In the genomic region with DNA sequence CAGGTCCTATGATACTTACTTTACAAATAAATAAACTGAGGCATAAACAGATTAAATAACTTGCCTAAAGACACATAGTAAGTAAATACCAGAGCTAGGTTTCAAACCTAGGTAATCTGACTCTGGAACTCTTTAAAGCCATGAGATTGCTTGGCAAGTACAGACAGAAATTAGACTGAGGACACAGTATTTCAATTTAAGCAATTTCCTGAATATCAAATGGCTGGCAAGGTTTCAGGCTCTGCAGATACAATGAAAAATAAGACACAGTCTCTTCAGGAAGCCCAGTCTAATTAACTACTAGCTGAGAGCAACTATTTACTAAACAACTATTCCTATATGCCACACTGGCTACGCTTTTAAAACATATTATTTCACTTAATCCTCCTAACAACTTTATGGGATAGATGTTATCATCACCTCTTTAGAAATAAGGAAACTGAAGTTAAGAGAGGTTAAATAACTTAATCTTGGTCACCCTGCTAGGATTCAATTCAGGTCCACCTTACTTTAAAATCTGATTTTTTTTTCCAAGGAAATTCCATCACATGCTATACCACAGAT, we compare ENCODE assay signal across 14 cellular contexts. TPM values are rescaled to one million over a fixed set of nuclear protein-coding genes. Genes with fewer than 3 reads are reported as not detected.
A peak's percentile ranks its signal among the peaks of the same experiment; 100 is the strongest.
DNase-seq lines count a peak whose midpoint lies in the region; ATAC-seq and TF ChIP-seq lines count a peak whose summit lies in the region.
"Had no signal": no experiment of that assay in that cellular context is flagged by ENCODE, and none has a peak within 500 bp of the region (broad histone marks: within the 10 kb centered on the region; RNA-seq: fewer than 3 reads in every experiment).

No MANE protein-coding gene starts in this region.

- no peak for ATAC-seq in CD8-positive, alpha-beta T cell
- no peak for ATAC-seq in WTC11
- ATAC-seq in HG02981 (IDR thresholded peaks at IDR 0.05; ENCODE audit: unreplicated experiment) = no peak
- ATAC-seq in heart right ventricle = no peak
- ATAC-seq: left colon had no signal

- H3K27me3 ChIP-seq in A673 (replicated peaks; ENCODE audit: insufficient read depth, low read depth, low read length, poor library complexity) (no peaks in the 10 kb centered on the region), heart right ventricle (no peaks in the 10 kb centered on the region)
- no peaks in the 10 kb centered on the region for H3K27me3 ChIP-seq in CD8-positive, alpha-beta T cell (ENCODE audit: insufficient read depth, low read length)

- H3K27me3 Mint-ChIP-seq in CD8-positive, alpha-beta T cell (ENCODE audit: low read depth) = no peaks in the 10 kb centered on the region
- peaks cover 4% of the 10 kb centered on the region; the same call in 1 of the 2 replicates for H3K27me3 Mint-ChIP-seq in WTC11 (ENCODE audit: low read depth)

- peak overlapping the region; percentile 5 for H3K4me3 ChIP-seq in A673 (ENCODE audit: low read depth, low read length, poor library complexity, severe bottlenecking)
- no peak overlapping the region for H3K4me3 ChIP-seq in CD8-positive, alpha-beta T cell (ENCODE audit: low read depth, low read length)
- H3K4me3 ChIP-seq in heart right ventricle = no peak overlapping the region
- H3K4me3 ChIP-seq: prostate gland had no signal

- DNase-seq in A673 (ENCODE audit: low spot score) (peak; percentile 83), WTC11 (ENCODE audit: low spot score) (no peak), fibroblast of gingiva (ENCODE audit: low read depth) (peak; percentile 59), SIG-M5 treated with dmso at 0.1 percent for 504 hours (lab: John Stamatoyannopoulos, UW; ENCODE audit: unreplicated experiment) (no peak), MV-4-11 (lab: John Stamatoyannopoulos, UW) (no peak), heart right ventricle (no peak)
- no peak for DNase-seq in CD8-positive, alpha-beta T cell
- DNase-seq: activated CD4-positive, alpha-beta T cell treated with anti-CD3 and anti-CD28 coated beads, Interleukin-2, amount 50 U/mL, for 1 hour; Caco-2; left colon; stimulated activated CD4-positive, alpha-beta T cell treated with anti-CD3 and anti-CD28 coated beads, Interleukin-4, amount 100 ng/mL, for 4 hours; substantia nigra had no signal

- H3K4me1 ChIP-seq in A673 (ENCODE audit: insufficient read depth, low read length, poor library complexity, severe bottlenecking) = peaks cover 25% of the 10 kb centered on the region
- H3K4me1 ChIP-seq in CD8-positive, alpha-beta T cell (ENCODE audit: insufficient read depth, low read length) = peaks cover 46% of the 10 kb centered on the region
- peaks cover 9 to 72% (median 43%) of the 10 kb centered on the region in 9 donors for H3K4me1 ChIP-seq in heart right ventricle

- H3K9me3 ChIP-seq in A673 (ENCODE audit: low read depth, low read length, poor library complexity, severe bottlenecking) (no peaks in the 10 kb centered on the region), heart right ventricle (no peaks in the 10 kb centered on the region)
- no peaks in the 10 kb centered on the region for H3K9me3 ChIP-seq in CD8-positive, alpha-beta T cell (ENCODE audit: low read length)
- H3K9me3 ChIP-seq: Caco-2, prostate gland had no signal

- intact Hi-C loops in A673 (cut with micrococcal nuclease; ENCODE audit: unreplicated experiment) = no loop called here
- intact Hi-C loops in CD8-positive, alpha-beta T cell (cut with DNase I, micrococcal nuclease) = no loop called here
- intact Hi-C loops in heart right ventricle (cut with DNase I) = loop anchor here in 1 of 10 donors (10.0 kb wide), 1 partner anchor 64 kb away; no protein-coding TSS in a partner anchor

- POLR2A ChIA-PET in A673 (lab: Charles Lee; ENCODE audit: low non-redundant PET) (no interaction called here), WTC11 (lab: Charles Lee) (no interaction called here)
- POLR2A ChIA-PET in CD8-positive, alpha-beta T cell (lab: Charles Lee) = no interaction called here

- WGBS in heart right ventricle, 2 donors = 68 to 75% methylated on average over 1 of the region's 1 CpG

- H3K27ac Mint-ChIP-seq in CD8-positive, alpha-beta T cell = peak overlapping the region; percentile 14
- H3K27ac Mint-ChIP-seq in WTC11 = peak overlapping the region; percentile 58; the same call in 1 of the 2 replicates

- no peak overlapping the region for H3K4me3 Mint-ChIP-seq in CD8-positive, alpha-beta T cell
- no peak overlapping the region for H3K4me3 Mint-ChIP-seq in WTC11

- no peaks in the 10 kb centered on the region for H3K9me3 Mint-ChIP-seq in CD8-positive, alpha-beta T cell
- no peaks in the 10 kb centered on the region for H3K9me3 Mint-ChIP-seq in WTC11

- H3K27ac ChIP-seq in A673 (ENCODE audit: low read depth, low read length, poor library complexity, severe bottlenecking) (peak overlapping the region; percentile 32), heart right ventricle (peak overlapping the region in 4 of 10 donors; percentile 0 to 29 (median 8))
- H3K27ac ChIP-seq in CD8-positive, alpha-beta T cell (ENCODE audit: low read depth, low read length) = no peak overlapping the region

- no TSS peak for BruUV-seq in A673 (replicated peaks; lab: Mats Ljungman, UMichigan)

- TF ChIP-seq CTCF in A673 (conservative IDR thresholded peaks at IDR 0.05; ENCODE audit: low read depth, low read length) (no peak), WTC11 (IDR thresholded peaks at IDR 0.05) (no peak), heart right ventricle (IDR thresholded peaks at IDR 0.05) (no peak)
- TF ChIP-seq CTCF in CD8-positive, alpha-beta T cell (IDR thresholded peaks at IDR 0.05) = no peak

- peaks cover 62% of the 10 kb centered on the region for H3K4me1 Mint-ChIP-seq in CD8-positive, alpha-beta T cell (ENCODE audit: low read depth)
- H3K4me1 Mint-ChIP-seq in WTC11 = peaks cover 26% of the 10 kb centered on the region

- H3K36me3 ChIP-seq in A673 (ENCODE audit: insufficient read depth, low read length, poor library complexity, severe bottlenecking) (no peaks in the 10 kb centered on the region), heart right ventricle (peaks cover 0 to 28% (median 3%) of the 10 kb centered on the region in 9 donors)
- H3K36me3 ChIP-seq in CD8-positive, alpha-beta T cell (ENCODE audit: insufficient read depth, low read length) = no peaks in the 10 kb centered on the region
- H3K36me3 ChIP-seq: prostate gland had no signal

- CTCF ChIA-PET in A673 (lab: Charles Lee) (interaction anchor here (0.5 kb wide), 1 partner anchor 8 kb away, joined by 5 read pairs; no protein-coding TSS in a partner anchor), WTC11 (lab: Charles Lee) (no interaction called here)
- CTCF ChIA-PET in CD8-positive, alpha-beta T cell (lab: Charles Lee) = no interaction called here

- peaks cover 25% of the 10 kb centered on the region for H3K36me3 Mint-ChIP-seq in CD8-positive, alpha-beta T cell
- peaks cover 8% of the 10 kb centered on the region for H3K36me3 Mint-ChIP-seq in WTC11

TF ChIP-seq in WTC11, 78 proteins besides CTCF, POLR2A, EP300 and RAD21 (continues in another document):
- TF ChIP-seq MXD4 (CRISPR knock-in tag; IDR thresholded peaks at IDR 0.05; ENCODE audit: borderline replicate concordance) (no peak), RELA (CRISPR knock-in tag; IDR thresholded peaks at IDR 0.05; ENCODE audit: borderline replicate concordance) (no peak), NFE2L1 (CRISPR knock-in tag; IDR thresholded peaks at IDR 0.05) (no peak), CREB1 (CRISPR knock-in tag; IDR thresholded peaks at IDR 0.05) (no peak), ATF2 (CRISPR knock-in tag; IDR thresholded peaks at IDR 0.05; ENCODE audit: borderline replicate concordance, low read depth) (no peak), ZNF263 (CRISPR knock-in tag; IDR thresholded peaks at IDR 0.05; ENCODE audit: low read depth) (no peak)
- TF ChIP-seq, protein P1, sequence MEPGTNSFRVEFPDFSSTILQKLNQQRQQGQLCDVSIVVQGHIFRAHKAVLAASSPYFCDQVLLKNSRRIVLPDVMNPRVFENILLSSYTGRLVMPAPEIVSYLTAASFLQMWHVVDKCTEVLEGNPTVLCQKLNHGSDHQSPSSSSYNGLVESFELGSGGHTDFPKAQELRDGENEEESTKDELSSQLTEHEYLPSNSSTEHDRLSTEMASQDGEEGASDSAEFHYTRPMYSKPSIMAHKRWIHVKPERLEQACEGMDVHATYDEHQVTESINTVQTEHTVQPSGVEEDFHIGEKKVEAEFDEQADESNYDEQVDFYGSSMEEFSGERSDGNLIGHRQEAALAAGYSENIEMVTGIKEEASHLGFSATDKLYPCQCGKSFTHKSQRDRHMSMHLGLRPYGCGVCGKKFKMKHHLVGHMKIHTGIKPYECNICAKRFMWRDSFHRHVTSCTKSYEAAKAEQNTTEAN (CRISPR knock-in tag; IDR thresholded peaks at IDR 0.05) = no peak
- TF ChIP-seq, protein P2, sequence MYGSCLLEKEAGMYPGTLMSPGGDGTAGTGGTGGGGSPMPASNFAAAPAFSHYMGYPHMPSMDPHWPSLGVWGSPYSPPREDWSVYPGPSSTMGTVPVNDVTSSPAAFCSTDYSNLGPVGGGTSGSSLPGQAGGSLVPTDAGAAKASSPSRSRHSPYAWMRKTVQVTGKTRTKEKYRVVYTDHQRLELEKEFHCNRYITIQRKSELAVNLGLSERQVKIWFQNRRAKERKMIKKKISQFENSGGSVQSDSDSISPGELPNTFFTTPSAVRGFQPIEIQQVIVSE (CRISPR knock-in tag; IDR thresholded peaks at IDR 0.05; ENCODE audit: borderline replicate concordance) = no peak

RNA-seq across cellular contexts. Expression of gene TRPC4AP, which starts 4.3 kb away (rescaled TPM):
- total RNA-seq in A673 (2021) (34.6 and 39.5 TPM in 2 replicates), WTC11 (2021) (62.7 to 73.8 TPM (median 68.0 TPM) in 3 replicates), heart right ventricle (10 to 100 TPM; 32.2 to 46.4 (median 38.5) TPM)
- 10 to 100 TPM; 63.3 to 64.0 TPM for total RNA-seq in CD8-positive, alpha-beta T cell
- 10 to 100 TPM; 26.2 to 32.7 TPM for polyA plus RNA-seq in heart right ventricle

RNA-seq across cellular contexts. Expression of gene EDEM2, which starts 58.8 kb away (rescaled TPM):
- total RNA-seq in A673 (2021) = 13.6 and 16.1 TPM in 2 replicates
- total RNA-seq in CD8-positive, alpha-beta T cell = 10 to 100 TPM; 13.8 TPM
- total RNA-seq in WTC11 (2021) = 22.7 to 24.2 TPM (median 24.0 TPM) in 3 replicates
- 10 to 100 TPM in 8 of 10 donors, 1 to 10 TPM in 2; 7.2 to 26.1 (median 11.0) TPM for total RNA-seq in heart right ventricle
- 10 to 100 TPM in 1 of 2 donors, 1 to 10 TPM in 1; 6.4 to 24.0 TPM for polyA plus RNA-seq in heart right ventricle

Comparison
In these comparisons a context has a peak if more than half of its experiments do, and no peak if none do; other contexts are left out.
1. DNase-seq: peak in A673 (single experiment) and fibroblast of gingiva (single experiment); none in CD8-positive, alpha-beta T cell (0 of 7), WTC11 (single experiment), SIG-M5 treated with dmso at 0.1 percent for 504 hours (single experiment), MV-4-11 (single experiment) and heart right ventricle (0 of 2).